ENCODE assay signal across 15 cellular contexts in genomic region chr9:128995791-128996190, GRCh38. TPM values are rescaled to one million over a fixed set of nuclear protein-coding genes. Genes with fewer than 3 reads are reported as not detected.
A peak's percentile ranks its signal among the peaks of the same experiment; 100 is the strongest.
DNase-seq lines count a peak whose midpoint lies in the region; ATAC-seq and TF ChIP-seq lines count a peak whose summit lies in the region.
"Had no signal": no experiment of that assay in that cellular context is flagged by ENCODE, and none has a peak within 500 bp of the region (broad histone marks: within the 10 kb centered on the region; RNA-seq: fewer than 3 reads in every experiment).

No MANE protein-coding gene starts in this region.

- no peaks in the 10 kb centered on the region for H3K79me2 ChIP-seq in smooth muscle cell (ENCODE audit: low read depth)

- H3K27me3 ChIP-seq in heart right ventricle (no peaks in the 10 kb centered on the region), right atrium auricular region (no peaks in the 10 kb centered on the region), SJCRH30 (no peaks in the 10 kb centered on the region), smooth muscle cell (ENCODE audit: low read depth) (no peaks in the 10 kb centered on the region)
- H3K27me3 ChIP-seq: neural progenitor cell had no signal

- intact Hi-C loops in heart right ventricle (cut with DNase I), result no loop called here

- H3K9me3 ChIP-seq in heart right ventricle, result no peaks in the 10 kb centered on the region
- H3K9me3 ChIP-seq in right atrium auricular region, result no peaks in the 10 kb centered on the region
- H3K9me3 ChIP-seq in SJCRH30 (replicated peaks), result no peaks in the 10 kb centered on the region
- no peaks in the 10 kb centered on the region for H3K9me3 ChIP-seq in smooth muscle cell (replicated peaks; ENCODE audit: low read depth)
- H3K9me3 ChIP-seq: HAP-1, SK-N-SH had no signal

- H3K4me1 ChIP-seq in heart right ventricle (peaks cover 0 to 6% (median 0%) of the 10 kb centered on the region in 9 donors), right atrium auricular region (peaks cover 0 to 6% of the 10 kb centered on the region in 2 donors), SJCRH30 (peaks cover 21% of the 10 kb centered on the region), smooth muscle cell (ENCODE audit: low read depth) (no peaks in the 10 kb centered on the region)
- H3K4me1 ChIP-seq: HAP-1, neural progenitor cell had no signal

- peak overlapping the region in 6 of 10 donors; percentile 21 to 60 (median 30) for H3K27ac ChIP-seq in heart right ventricle
- no peak overlapping the region for H3K27ac ChIP-seq in right atrium auricular region
- H3K27ac ChIP-seq in SJCRH30, result peak overlapping the region; percentile 82
- no peak overlapping the region for H3K27ac ChIP-seq in smooth muscle cell (ENCODE audit: low read depth)
- H3K27ac ChIP-seq: neural progenitor cell had no signal

- no peak overlapping the region for H2AFZ ChIP-seq in smooth muscle cell (ENCODE audit: low read depth)
- H2AFZ ChIP-seq: neural progenitor cell had no signal

- H3K9ac ChIP-seq in smooth muscle cell (ENCODE audit: low read depth), result no peak overlapping the region
- H3K9ac ChIP-seq: neural progenitor cell, SK-N-SH had no signal

- ATAC-seq in heart right ventricle, result peak in 7 of 8 donors; percentile 33 to 75 (median 54)
- ATAC-seq in HG02588 (IDR thresholded peaks at IDR 0.05; ENCODE audit: unreplicated experiment), result no peak
- no peak for ATAC-seq in GM19452 (IDR thresholded peaks at IDR 0.05; ENCODE audit: unreplicated experiment)
- ATAC-seq: activated CD8-positive, alpha-beta memory T cell treated with anti-CD3 and anti-CD28 coated beads, Interleukin-2, amount 10 ng/mL, durations not matched to agents 7 days and 5 days; left colon; Panc1 had no signal

- H3K36me3 ChIP-seq in heart right ventricle (peaks cover 0 to 100% (median 67%) of the 10 kb centered on the region in 9 donors), right atrium auricular region (peaks cover 89% of the 10 kb centered on the region), SJCRH30 (peaks cover 91% of the 10 kb centered on the region), smooth muscle cell (ENCODE audit: low read depth) (peaks cover 23% of the 10 kb centered on the region)

- DNase-seq in heart right ventricle, result no peak
- no peak for DNase-seq in right atrium auricular region (ENCODE audit: low spot score)
- DNase-seq in SJCRH30, result peak; percentile 57 to 71
- DNase-seq in hippocampal formation (lab: John Stamatoyannopoulos, UW), result peak; percentile 23 to 44
- no peak for DNase-seq in smooth muscle cell (lab: John Stamatoyannopoulos, UW; ENCODE audit: unreplicated experiment)
- DNase-seq: activated CD8-positive, alpha-beta memory T cell treated with anti-CD3 and anti-CD28 coated beads, Interleukin-2, amount 10 ng/mL, durations not matched to agents 7 days and 5 days; endodermal cell; left colon; NCI-H748 treated with DMSO at 0.1 percent for 48 hours; SK-N-SH had no signal

- no peaks in the 10 kb centered on the region for H3F3A ChIP-seq in smooth muscle cell (ENCODE audit: low read depth)

- no peak overlapping the region for H3K4me2 ChIP-seq in smooth muscle cell
- H3K4me2 ChIP-seq: neural progenitor cell, SK-N-SH had no signal

- WGBS in heart right ventricle, 2 donors, result 77 to 83% methylated on average over 5 of the region's 5 CpGs
- WGBS in smooth muscle cell (ENCODE audit: low lambda C conversion rate), result 96% methylated on average over 5 of the region's 5 CpGs

- no peak for TF ChIP-seq CTCF in heart right ventricle (IDR thresholded peaks at IDR 0.05)
- no peak for TF ChIP-seq CTCF in right atrium auricular region (IDR thresholded peaks at IDR 0.05)
- TF ChIP-seq CTCF in smooth muscle cell (IDR thresholded peaks at IDR 0.05; ENCODE audit: borderline replicate concordance, insufficient read depth, poor library complexity, severe bottlenecking), result no peak

- no peaks in the 10 kb centered on the region for H4K20me1 ChIP-seq in smooth muscle cell (ENCODE audit: low read depth)

- H3K4me3 ChIP-seq in heart right ventricle (no peak overlapping the region), right atrium auricular region (no peak overlapping the region), SJCRH30 (no peak overlapping the region), smooth muscle cell (no peak overlapping the region)
- H3K4me3 ChIP-seq: HAP-1, neural progenitor cell had no signal

RNA-seq across cellular contexts. Expression of gene SH3GLB2, which starts 32.3 kb away (rescaled TPM):
- total RNA-seq in heart right ventricle (10 to 100 TPM; 25.2 to 40.5 (median 31.5) TPM), right atrium auricular region (10 to 100 TPM; 25.6 to 41.3 TPM), smooth muscle cell (25.9 and 44.8 TPM in 2 replicates)
- polyA plus RNA-seq in heart right ventricle (10 to 100 TPM; 34.1 to 51.3 TPM), smooth muscle cell (31.9 and 94.9 TPM in 2 replicates)
- 21.1 and 26.7 TPM in 2 replicates for total RNA-seq in SJCRH30 (2014; rRNA removed; shearing (Covaris generic))

RNA-seq across cellular contexts. Expression of gene MIGA2, which starts 40.6 kb away (rescaled TPM):
- total RNA-seq in heart right ventricle (10 to 100 TPM; 30.4 to 46.0 (median 34.5) TPM), right atrium auricular region (10 to 100 TPM; 34.2 to 40.2 TPM), smooth muscle cell (17.8 and 21.6 TPM in 2 replicates)
- polyA plus RNA-seq in heart right ventricle (10 to 100 TPM; 39.6 to 44.4 TPM), smooth muscle cell (18.1 and 21.5 TPM in 2 replicates)
- 28.9 and 32.5 TPM in 2 replicates for total RNA-seq in SJCRH30 (2014; rRNA removed; shearing (Covaris generic))

RNA-seq across cellular contexts. Expression of gene NUP188, which starts 48.3 kb away (rescaled TPM):
- total RNA-seq in heart right ventricle (10 to 100 TPM; 16.1 to 27.3 (median 20.6) TPM), right atrium auricular region (10 to 100 TPM; 23.5 to 26.8 TPM), smooth muscle cell (40.9 and 45.8 TPM in 2 replicates)
- polyA plus RNA-seq in heart right ventricle (10 to 100 TPM; 12.7 to 20.6 TPM), smooth muscle cell (27.5 and 31.9 TPM in 2 replicates)
- total RNA-seq in SJCRH30 (2014; rRNA removed; shearing (Covaris generic)), result 132 and 136 TPM in 2 replicates

RNA-seq across cellular contexts. Expression of gene DOLK, which starts 48.4 kb away (rescaled TPM):
- total RNA-seq in heart right ventricle (10 to 100 TPM in 3 of 10 donors, 1 to 10 TPM in 7; 6.0 to 12.0 (median 8.8) TPM), right atrium auricular region (10 to 100 TPM; 13.9 to 14.4 TPM), smooth muscle cell (14.1 and 18.7 TPM in 2 replicates)
- polyA plus RNA-seq in heart right ventricle (10 to 100 TPM in 1 of 2 donors, 1 to 10 TPM in 1; 5.0 to 14.2 TPM), smooth muscle cell (26.2 and 31.3 TPM in 2 replicates)
- total RNA-seq in SJCRH30 (2014; rRNA removed; shearing (Covaris generic)), result 21.9 and 24.9 TPM in 2 replicates

Comparison
In these comparisons a context has a peak if more than half of its experiments do, and no peak if none do; other contexts are left out.
1. H3K27ac ChIP-seq: peak in heart right ventricle (6 of 10) and SJCRH30 (single experiment); none in right atrium auricular region (0 of 2) and smooth muscle cell (single experiment).
2. ATAC-seq: peak in heart right ventricle (7 of 8); none in HG02588 (single experiment) and GM19452 (single experiment).
3. DNase-seq: peak in SJCRH30 (2 of 2) and hippocampal formation (2 of 2); none in heart right ventricle (0 of 2), right atrium auricular region (single experiment) and smooth muscle cell (single experiment).